Comparison of ENCODE assay signal across 11 cellular contexts in genomic region chr1:116288201-116288598, GRCh38.
A peak's percentile ranks its signal among the peaks of the same experiment; 100 is the strongest.
DNase-seq lines count a peak whose midpoint lies in the region; ATAC-seq and FAIRE-seq lines count a peak whose summit lies in the region.
"Had no signal": no experiment of that assay in that cellular context is flagged by ENCODE, and none has a peak within 500 bp of the region (broad histone marks: within the 10 kb centered on the region; RNA-seq: fewer than 3 reads in every experiment).

No MANE protein-coding gene starts in this region.

- H3K27me3 Mint-ChIP-seq in dendritic cell treated with granulocyte-macrophage colony-stimulating factor and Interleukin-4, amounts not matched to agents 40 ng/mL and 50 ng/mL, for 4 days: no peaks in the 10 kb centered on the region
- H3K27me3 Mint-ChIP-seq: CD4-positive, alpha-beta T cell had no signal

- H3K4me3 ChIP-seq in MG63: no peak overlapping the region

- H3K36me3 Mint-ChIP-seq in dendritic cell treated with granulocyte-macrophage colony-stimulating factor and Interleukin-4, amounts not matched to agents 40 ng/mL and 50 ng/mL, for 4 days (ENCODE audit: low read depth): no peaks in the 10 kb centered on the region

- H3K4me3 Mint-ChIP-seq in dendritic cell treated with granulocyte-macrophage colony-stimulating factor and Interleukin-4, amounts not matched to agents 40 ng/mL and 50 ng/mL, for 4 days: no peak overlapping the region
- H3K4me3 Mint-ChIP-seq: CD4-positive, alpha-beta T cell had no signal

- no peaks in the 10 kb centered on the region for H3K9me3 ChIP-seq in MG63

- H3K27ac Mint-ChIP-seq in dendritic cell treated with granulocyte-macrophage colony-stimulating factor and Interleukin-4, amounts not matched to agents 40 ng/mL and 50 ng/mL, for 4 days: peak overlapping the region; percentile 61
- H3K27ac Mint-ChIP-seq: CD4-positive, alpha-beta T cell had no signal

- intact Hi-C loops in dendritic cell treated with granulocyte-macrophage colony-stimulating factor and Interleukin-4, amounts not matched to agents 40 ng/mL and 50 ng/mL, for 4 days (cut with micrococcal nuclease): no loop called here

- DNase-seq in GM18507 (ENCODE audit: extremely low spot score, insufficient read length, low read depth) (no peak), NCI-H524 (lab: John Stamatoyannopoulos, UW) (no peak), MG63 (no peak)
- DNase-seq in stimulated activated CD4-positive, alpha-beta T cell treated with anti-CD3 and anti-CD28 coated beads, Interleukin-15, amount 100 ng/mL, for 24 hours: no peak
- DNase-seq: CD4-positive, alpha-beta T cell; OCI-M1 had no signal

- FAIRE-seq in GM18507 (lab: Jason Lieb, UNC): peak; percentile 48
- FAIRE-seq: astrocyte had no signal

- H3K27me3 ChIP-seq in MG63: no peaks in the 10 kb centered on the region

- peaks cover under 1% of the 10 kb centered on the region for H3K9me3 Mint-ChIP-seq in dendritic cell treated with granulocyte-macrophage colony-stimulating factor and Interleukin-4, amounts not matched to agents 40 ng/mL and 50 ng/mL, for 4 days
- H3K9me3 Mint-ChIP-seq: CD4-positive, alpha-beta T cell had no signal

- H3K4me1 Mint-ChIP-seq in dendritic cell treated with granulocyte-macrophage colony-stimulating factor and Interleukin-4, amounts not matched to agents 40 ng/mL and 50 ng/mL, for 4 days (ENCODE audit: low read depth): peaks cover 19% of the 10 kb centered on the region

- H3K36me3 ChIP-seq in MG63: no peaks in the 10 kb centered on the region

- ATAC-seq in GM21367 (IDR thresholded peaks at IDR 0.05; ENCODE audit: unreplicated experiment) (peak; percentile 86), HG03039 (IDR thresholded peaks at IDR 0.05; ENCODE audit: unreplicated experiment) (peak; percentile 91), HG03175 (IDR thresholded peaks at IDR 0.05; ENCODE audit: unreplicated experiment) (no peak)
